ENCODE assay signal across 20 cellular contexts in genomic region chr10:60083039-60083344, GRCh38.
DNase-seq lines count a peak whose midpoint lies in the region; ATAC-seq, FAIRE-seq and TF ChIP-seq lines count a peak whose summit lies in the region.
"Had no signal": no experiment of that assay in that cellular context is flagged by ENCODE, and none has a peak within 500 bp of the region (broad histone marks: within the 10 kb centered on the region; RNA-seq: fewer than 3 reads in every experiment).

No MANE protein-coding gene starts in this region.

- no peaks in the 10 kb centered on the region for H3K9me3 Mint-ChIP-seq in activated naive CD4-positive, alpha-beta T cell treated with anti-CD3 and anti-CD28 coated beads, Interleukin-2, amount 50 U/mL, for 72 hours

- H3K4me1 ChIP-seq in endocrine pancreas (ENCODE audit: control insufficient read depth, insufficient read depth, low read length) (no peaks in the 10 kb centered on the region), left lung (no peaks in the 10 kb centered on the region)
- H3K4me1 ChIP-seq: Peyer's patch had no signal

- H3K4me3 ChIP-seq in MG63 = peak overlapping the region; percentile 26
- H3K4me3 ChIP-seq in endocrine pancreas (ENCODE audit: control insufficient read depth, insufficient read depth, low read length) = peak overlapping the region; percentile 57
- no peak overlapping the region for H3K4me3 ChIP-seq in left lung
- H3K4me3 ChIP-seq: HAP-1, SK-N-MC had no signal

- no peak overlapping the region for H3K27ac ChIP-seq in left lung
- H3K27ac ChIP-seq: C4-2B, Peyer's patch, SK-N-MC had no signal

- TF ChIP-seq CTCF in left lung (IDR thresholded peaks at IDR 0.05) = no peak

- peaks cover 0 to 5% of the 10 kb centered on the region in 2 donors for H3K36me3 Mint-ChIP-seq in activated naive CD4-positive, alpha-beta T cell treated with anti-CD3 and anti-CD28 coated beads, Interleukin-2, amount 50 U/mL, for 72 hours

- ATAC-seq in left lung = peak; percentile 36
- ATAC-seq in activated naive CD4-positive, alpha-beta T cell treated with anti-CD3 and anti-CD28 coated beads, Interleukin-2, amount 50 U/mL, for 72 hours = no peak

- H3K9ac ChIP-seq in endocrine pancreas (ENCODE audit: control insufficient read depth, insufficient read depth, low read length) = no peak overlapping the region

- H3K27ac Mint-ChIP-seq in activated naive CD4-positive, alpha-beta T cell treated with anti-CD3 and anti-CD28 coated beads, Interleukin-2, amount 50 U/mL, for 72 hours = no peak overlapping the region

- DNase-seq in GM18507 (ENCODE audit: extremely low spot score, insufficient read length, low read depth) (no peak), MG63 (no peak), left lung (no peak), RKO (ENCODE audit: low spot score) (no peak), NCI-H524 (lab: John Stamatoyannopoulos, UW) (no peak), C1 segment of cervical spinal cord (lab: John Stamatoyannopoulos, UW) (no peak)
- no peak for DNase-seq in activated naive CD4-positive, alpha-beta T cell treated with anti-CD3 and anti-CD28 coated beads, Interleukin-2, amount 50 U/mL, for 72 hours (ENCODE audit: low spot score in 2 of 2)
- DNase-seq: DND-41, GDM1, NCI-H1436 treated with DMSO at 0.1 percent for 48 hours, NCI-H2081 treated with DMSO at 0.1 percent for 48 hours, NCI-H510A, Peyer's patch, Right ventricle myocardium superior had no signal

- H3K9me3 ChIP-seq in MG63 = no peaks in the 10 kb centered on the region
- no peaks in the 10 kb centered on the region for H3K9me3 ChIP-seq in endocrine pancreas (ENCODE audit: control insufficient read depth, low read length)
- H3K9me3 ChIP-seq in left lung = no peaks in the 10 kb centered on the region
- H3K9me3 ChIP-seq: HAP-1, Peyer's patch had no signal

- H3K36me3 ChIP-seq in MG63 (no peaks in the 10 kb centered on the region), endocrine pancreas (ENCODE audit: control insufficient read depth, insufficient read depth, low read length) (no peaks in the 10 kb centered on the region), left lung (no peaks in the 10 kb centered on the region)

- intact Hi-C loops in left lung (cut with DNase I) = no loop called here

- H3K27me3 ChIP-seq in MG63 (no peaks in the 10 kb centered on the region), endocrine pancreas (ENCODE audit: control insufficient read depth, insufficient read depth, low read length) (no peaks in the 10 kb centered on the region), left lung (no peaks in the 10 kb centered on the region)
- H3K27me3 ChIP-seq: Peyer's patch had no signal

- peak; percentile 33 for FAIRE-seq in GM18507 (lab: Jason Lieb, UNC)
- FAIRE-seq: A204.1, GM12891 had no signal

Comparison
In these comparisons a context has a peak if more than half of its experiments do, and no peak if none do; other contexts are left out.
1. H3K4me3 ChIP-seq: peak in MG63 (single experiment) and endocrine pancreas (single experiment); none in left lung (0 of 2).